ENCODE assay signal across 18 cellular contexts in the genomic region with DNA sequence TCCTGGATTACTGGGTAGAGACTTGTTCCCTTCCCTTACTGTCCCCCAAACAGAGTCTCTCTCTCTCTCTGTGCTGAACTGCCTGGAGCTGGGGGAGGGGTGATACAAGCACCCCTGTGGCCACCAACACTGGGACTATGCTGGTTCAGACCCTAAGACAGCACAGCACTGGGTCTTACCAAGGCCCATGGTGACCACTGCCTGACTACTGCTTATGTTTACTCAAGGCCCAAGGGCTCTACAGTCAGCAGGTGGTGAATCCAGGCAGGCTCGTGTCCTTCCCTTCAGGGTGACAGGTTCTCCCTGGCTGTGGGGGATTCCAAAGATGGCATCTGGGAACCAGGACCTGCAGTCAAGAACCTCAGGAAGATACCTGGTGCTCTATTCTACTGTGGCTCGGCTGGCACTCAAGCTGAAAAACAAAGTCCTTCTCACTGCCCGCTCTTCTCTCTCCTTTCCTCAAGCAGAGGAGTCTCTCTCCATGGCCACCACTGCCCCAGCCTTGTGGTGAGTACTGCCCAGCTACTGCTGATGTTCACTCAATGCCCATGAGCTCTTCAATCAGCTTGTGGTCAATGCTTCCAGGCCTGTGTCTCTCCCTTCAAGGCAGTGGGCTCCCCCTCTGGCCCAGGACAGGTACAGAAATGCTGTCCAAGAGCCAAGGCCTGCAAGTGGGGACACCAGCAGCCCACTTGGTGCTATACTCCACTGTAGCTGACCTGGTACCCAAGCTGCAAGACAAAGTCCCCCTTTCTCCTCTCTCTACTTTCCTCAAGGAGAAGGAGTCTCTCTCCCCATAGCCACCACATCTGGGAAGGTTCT. TPM values are rescaled to one million over a fixed set of nuclear protein-coding genes. Genes with fewer than 3 reads are reported as not detected.
A peak's percentile ranks its signal among the peaks of the same experiment; 100 is the strongest.
DNase-seq lines count a peak whose midpoint lies in the region; ATAC-seq and TF ChIP-seq lines count a peak whose summit lies in the region.
"Had no signal": no experiment of that assay in that cellular context is flagged by ENCODE, and none has a peak within 500 bp of the region (broad histone marks: within the 10 kb centered on the region; RNA-seq: fewer than 3 reads in every experiment).

No MANE protein-coding gene starts in this region.

- H3K36me3 ChIP-seq in lung (ENCODE audit: control insufficient read depth in 2 of 2, insufficient read depth in 2 of 2, low read length in 2 of 2), result no peaks in the 10 kb centered on the region
- H3K36me3 ChIP-seq in prostate gland, result no peaks in the 10 kb centered on the region

- no peak overlapping the region for H3K4me3 Mint-ChIP-seq in chondrocyte (ENCODE audit: unreplicated experiment)

- 72 to 81% methylated on average over 3 of the region's 3 CpGs for WGBS in lung, 2 donors
- WGBS in prostate gland, result 91% methylated on average over 3 of the region's 3 CpGs

- H3K9me3 Mint-ChIP-seq in chondrocyte (ENCODE audit: low read depth), result peaks cover 35% of the 10 kb centered on the region

- peaks cover 30% of the 10 kb centered on the region for H3K27me3 Mint-ChIP-seq in chondrocyte (ENCODE audit: low read depth)

- H3K27me3 ChIP-seq in lung (ENCODE audit: control insufficient read depth, insufficient read depth) (no peaks in the 10 kb centered on the region), prostate gland (replicated peaks; ENCODE audit: insufficient read depth) (no peaks in the 10 kb centered on the region)

- peaks cover 14% of the 10 kb centered on the region for H3K36me3 Mint-ChIP-seq in chondrocyte (ENCODE audit: low read depth)

- H3K27ac ChIP-seq in lung (ENCODE audit: low read depth in 1 of 2, low read length in 1 of 2) (no peak overlapping the region), prostate gland (no peak overlapping the region)

- ATAC-seq in lung (ENCODE audit: insufficient read depth, low FRiP score), result no peak
- no peak for ATAC-seq in HG03378 (IDR thresholded peaks at IDR 0.05; ENCODE audit: unreplicated experiment)
- ATAC-seq: Panc1 had no signal

- peaks cover 12% of the 10 kb centered on the region for H3K4me1 Mint-ChIP-seq in chondrocyte (ENCODE audit: low read depth)

- peak; percentile 37 for DNase-seq in DMS53 treated with DMSO at 0.1 percent for 48 hours (lab: John Stamatoyannopoulos, UW; ENCODE audit: unreplicated experiment)
- DNase-seq in chondrocyte (ENCODE audit: low spot score), result peak; percentile 32
- DNase-seq in lung (ENCODE audit: low spot score), result peak; percentile 15
- peak; percentile 2 for DNase-seq in prostate gland (ENCODE audit: low spot score)
- DNase-seq in NCI-H2196 (lab: John Stamatoyannopoulos, UW; ENCODE audit: unreplicated experiment), result no peak
- no peak for DNase-seq in hippocampal formation (lab: John Stamatoyannopoulos, UW)
- no peak for DNase-seq in retina
- DNase-seq: C1 segment of cervical spinal cord, GF-D8, GOT3, KG1, NCI-H1092 treated with DMSO at 0.1 percent for 48 hours, NCI-H2081 treated with DMSO at 0.1 percent for 48 hours, NCI-H524 treated with DMSO at 0.1 percent for 48 hours, SHP77 had no signal

- H3K4me3 ChIP-seq in lung (no peak overlapping the region), prostate gland (no peak overlapping the region)

- no peak overlapping the region for H3K27ac Mint-ChIP-seq in chondrocyte (ENCODE audit: unreplicated experiment)

- TF ChIP-seq CTCF in chondrocyte (IDR thresholded peaks at IDR 0.05) (no peak), lung (IDR thresholded peaks at IDR 0.05; ENCODE audit: control extremely low read depth, extremely low read depth) (no peak), prostate gland (IDR thresholded peaks at IDR 0.05) (no peak)

- no peak for TF ChIP-seq POLR2A in prostate gland (IDR thresholded peaks at IDR 0.05)

- H3K4me1 ChIP-seq in lung (ENCODE audit: control insufficient read depth in 2 of 2, insufficient read depth in 2 of 2, low read length in 2 of 2) (no peaks in the 10 kb centered on the region), prostate gland (replicated peaks) (no peaks in the 10 kb centered on the region)

- H3K9me3 ChIP-seq in lung (ENCODE audit: control insufficient read depth in 2 of 2, insufficient read depth in 1 of 2, low read length in 1 of 2) (peaks cover 5 to 7% of the 10 kb centered on the region in 2 donors), prostate gland (no peaks in the 10 kb centered on the region)

- intact Hi-C loops in prostate gland (cut with DNase I), result no loop called here

RNA-seq across cellular contexts. Expression of gene SHANK2, which starts 41.8 kb away (rescaled TPM):
- 0.53 to 1.6 TPM (median 0.97 TPM) in 3 replicates for total RNA-seq in chondrocyte
- 10 to 100 TPM; 42.7 to 55.4 TPM for total RNA-seq in lung
- polyA plus RNA-seq in lung, result 1 to 10 TPM; 3.0 to 9.0 TPM
- total RNA-seq in prostate gland, result 10 to 100 TPM; 43.5 to 46.4 TPM
- total RNA-seq: M059J had no signal

Comparison
In these comparisons a context has a peak if more than half of its experiments do, and no peak if none do; other contexts are left out.
1. DNase-seq: peak in DMS53 treated with DMSO at 0.1 percent for 48 hours (single experiment), chondrocyte (single experiment), lung (single experiment) and prostate gland (single experiment); none in NCI-H2196 (single experiment), hippocampal formation (0 of 2) and retina (single experiment).
2. RNA of gene SHANK2, which starts 41.8 kb away (total RNA-seq): 42.7 to 55.4 TPM in lung and 43.5 to 46.4 TPM in prostate gland; 0.53 to 1.6 TPM in chondrocyte; every median in the first group is over 10 times any median in the second.